8 cellular contexts compared by ENCODE assay signal in the genomic region with DNA sequence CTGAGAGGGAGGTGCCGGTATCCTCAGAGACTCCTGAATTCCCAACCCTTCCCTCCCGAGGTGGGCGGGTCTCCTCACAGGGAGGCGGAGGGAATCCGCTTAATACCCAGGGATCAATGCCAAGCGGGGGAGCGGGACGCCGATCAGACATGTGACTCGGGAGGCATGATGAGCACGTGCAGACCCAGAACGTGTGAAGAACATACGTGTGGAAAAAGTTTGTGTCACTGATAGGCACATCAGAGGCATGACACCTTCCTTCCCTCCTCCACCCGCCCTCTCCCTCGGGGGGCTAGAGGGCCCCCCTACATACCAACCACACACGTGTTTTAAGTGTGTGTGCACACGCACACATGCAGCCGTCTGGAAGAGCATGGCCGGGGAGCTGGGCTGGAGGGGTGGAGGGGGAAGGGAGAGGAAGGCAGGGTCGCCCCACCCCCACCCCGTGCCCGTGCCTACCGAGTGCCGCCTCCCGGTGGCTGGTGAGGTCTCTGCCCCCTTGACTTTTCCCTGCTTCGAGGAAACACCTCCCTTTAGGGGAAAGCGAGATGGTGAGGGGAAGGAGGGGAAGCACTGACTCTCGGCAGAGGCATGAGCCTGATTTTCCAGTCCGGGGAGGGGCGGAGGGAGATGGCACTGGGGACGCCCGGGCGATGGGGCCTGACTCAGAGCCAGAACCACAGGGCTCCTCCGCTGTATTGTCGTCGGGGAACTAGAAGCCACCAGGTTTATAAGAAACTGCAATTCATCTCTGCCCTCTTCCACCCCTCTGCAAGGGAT. TPM values are rescaled to one million over a fixed set of nuclear protein-coding genes. Genes with fewer than 3 reads are reported as not detected.
A peak's percentile ranks its signal among the peaks of the same experiment; 100 is the strongest.
DNase-seq lines count a peak whose midpoint lies in the region; ATAC-seq and FAIRE-seq lines count a peak whose summit lies in the region.

No MANE protein-coding gene starts in this region.

- H3K9me3 Mint-ChIP-seq in naive B cell, result no peaks in the 10 kb centered on the region

- peak overlapping the region in 4 of 8 donors; percentile 19 to 61 (median 38) for H3K4me3 Mint-ChIP-seq in naive B cell

- H3K27me3 Mint-ChIP-seq in naive B cell, result peaks cover 17 to 60% (median 26%) of the 10 kb centered on the region in 3 donors

- DNase-seq in NCI-H1417 (lab: John Stamatoyannopoulos, UW) (peak in 2 of 3 experiments; percentile 48 to 55), NCI-H1417 treated with DMSO at 0.1 percent for 48 hours (lab: John Stamatoyannopoulos, UW) (no peak), RCC 7860 (ENCODE audit: low spot score) (peak; percentile 59), naive B cell (no peak), NCI-H526 treated with DMSO at 0.1 percent for 48 hours (lab: John Stamatoyannopoulos, UW) (no peak), retina (no peak)
- DNase-seq in activated T-helper 9 cell treated with anti-CD3 and anti-CD28 coated beads, Interleukin-2, amount 50 U/mL, for 16 hours (ENCODE audit: low read depth), result peak; percentile 92

- no peaks in the 10 kb centered on the region for H3K36me3 Mint-ChIP-seq in naive B cell

- ATAC-seq in naive B cell (ENCODE audit: low read depth in 2 of 2) (peak; percentile 46 to 57), HG03520 (IDR thresholded peaks at IDR 0.05; ENCODE audit: unreplicated experiment) (no peak)

- peaks cover 39 to 58% (median 51%) of the 10 kb centered on the region in 3 donors for H3K4me1 Mint-ChIP-seq in naive B cell

- no peak overlapping the region for H3K27ac Mint-ChIP-seq in naive B cell

- FAIRE-seq in RCC 7860 (lab: Jason Lieb, UNC), result peak; percentile 72

RNA-seq across cellular contexts. Expression of a gene that starts 12.1 kb away (rescaled TPM):
- polyA plus RNA-seq in naive B cell (ENCODE audit: low read depth in 6 of 6), result 1 to 10 TPM in 4 of 6 donors, under 1 TPM in 2; 0.11 to 2.9 (median 2.0) TPM

RNA-seq across cellular contexts. Expression of a gene that starts 27.0 kb away (rescaled TPM):
- under 1 TPM in 4 of 6 donors, not detected in 2; 0.09 to 0.97 (median 0.24) TPM for polyA plus RNA-seq in naive B cell (ENCODE audit: low read depth in 6 of 6)

Comparison
In these comparisons a context has a peak if more than half of its experiments do, and no peak if none do; other contexts are left out.
1. DNase-seq: peak in NCI-H1417 (2 of 3), RCC 7860 (single experiment) and activated T-helper 9 cell treated with anti-CD3 and anti-CD28 coated beads, Interleukin-2, amount 50 U/mL, for 16 hours (single experiment); none in NCI-H1417 treated with DMSO at 0.1 percent for 48 hours (single experiment), naive B cell (single experiment), NCI-H526 treated with DMSO at 0.1 percent for 48 hours (single experiment) and retina (single experiment).